In the genomic region with DNA sequence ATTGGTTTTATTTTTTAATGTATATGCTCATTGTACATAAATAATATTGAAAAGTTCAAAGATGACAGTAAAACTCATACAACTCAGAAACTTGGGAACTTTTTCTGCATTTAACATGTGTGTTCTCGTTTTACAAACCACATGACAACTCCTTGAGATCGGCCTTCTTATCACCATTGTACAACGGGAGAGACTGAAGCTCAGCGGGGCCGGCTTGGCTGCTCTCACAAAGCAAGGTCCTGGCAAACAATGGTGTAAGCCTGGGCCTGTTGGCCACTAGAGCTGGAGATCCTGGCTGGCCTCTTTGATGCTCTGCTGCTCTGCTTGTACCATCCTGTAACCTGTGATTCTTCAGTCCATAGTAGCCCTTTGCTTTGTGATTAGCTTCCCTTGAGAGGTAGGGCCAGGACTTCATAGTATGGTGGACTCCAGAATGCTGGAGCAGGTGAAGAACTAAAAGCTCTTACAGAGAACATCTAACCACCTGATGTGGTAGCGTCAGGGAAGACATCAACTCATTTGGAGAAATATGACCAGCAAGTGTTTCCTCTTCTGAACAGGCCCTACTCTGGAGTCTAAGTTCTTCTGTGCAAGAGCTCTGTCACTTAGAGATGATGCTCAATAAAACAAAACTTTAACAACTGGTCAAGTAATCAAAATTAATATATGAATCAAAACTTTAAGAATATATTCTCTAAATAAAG, we compare ENCODE assay signal across 19 cellular contexts.
DNase-seq lines count a peak whose midpoint lies in the region; ATAC-seq, FAIRE-seq and TF ChIP-seq lines count a peak whose summit lies in the region.
"Had no signal": no experiment of that assay in that cellular context is flagged by ENCODE, and none has a peak within 500 bp of the region (broad histone marks: within the 10 kb centered on the region; RNA-seq: fewer than 3 reads in every experiment).

No MANE protein-coding gene starts in this region.

- CTCF ChIA-PET in activated naive CD4-positive, alpha-beta T cell treated with anti-CD3 and anti-CD28 coated beads for 36 hours (lab: Charles Lee), result interaction anchor here (0.5 to 4.2 kb wide), 6 partner anchors 7 to 1467 kb away, joined by 3 to 26 read pairs (median 4); a partner anchor contains a TSS
- CTCF ChIA-PET in activated CD4-positive, alpha-beta memory T cell treated with anti-CD3 and anti-CD28 coated beads for 36 hours (lab: Charles Lee), result interaction anchor here (0.6 to 8.0 kb wide), 8 partner anchors 9 to 121 kb away, joined by 3 to 72 read pairs (median 4); no protein-coding TSS in a partner anchor
- CTCF ChIA-PET in endothelial cell of umbilical vein (lab: Charles Lee), result interaction anchor here (0.9 to 2.1 kb wide), 13 partner anchors 9 to 393 kb away, joined by 3 to 24 read pairs (median 6); partner anchors contain the start of gene LSM11

- H3K36me3 Mint-ChIP-seq in activated naive CD4-positive, alpha-beta T cell treated with anti-CD3 and anti-CD28 coated beads for 36 hours (ENCODE audit: low read depth), result peaks cover 45% of the 10 kb centered on the region
- H3K36me3 Mint-ChIP-seq in activated CD4-positive, alpha-beta memory T cell treated with anti-CD3 and anti-CD28 coated beads for 36 hours, result peaks cover 56% of the 10 kb centered on the region

- peak overlapping the region; percentile 86 for H3K27ac Mint-ChIP-seq in activated naive CD4-positive, alpha-beta T cell treated with anti-CD3 and anti-CD28 coated beads for 36 hours
- H3K27ac Mint-ChIP-seq in activated CD4-positive, alpha-beta memory T cell treated with anti-CD3 and anti-CD28 coated beads for 36 hours, result peak overlapping the region; percentile 95

- H3K4me3 Mint-ChIP-seq in activated naive CD4-positive, alpha-beta T cell treated with anti-CD3 and anti-CD28 coated beads for 36 hours, result no peak overlapping the region
- H3K4me3 Mint-ChIP-seq in activated CD4-positive, alpha-beta memory T cell treated with anti-CD3 and anti-CD28 coated beads for 36 hours, result peak overlapping the region; percentile 50

- H2BK120ac ChIP-seq in neuronal stem cell (ENCODE audit: low read depth, low read length), result no peak overlapping the region

- no peak overlapping the region for H3K18ac ChIP-seq in neuronal stem cell (ENCODE audit: low read length)

- no peak for FAIRE-seq in endothelial cell of umbilical vein (lab: Jason Lieb, UNC)
- FAIRE-seq: endometrium had no signal

- no peak overlapping the region for H3K23ac ChIP-seq in neuronal stem cell (ENCODE audit: low read depth, low read length, poor library complexity)

- H3K36me3 ChIP-seq in endothelial cell of umbilical vein (ENCODE audit: control insufficient read depth in 2 of 2, extremely low read depth in 1 of 2, insufficient read depth in 2 of 2, low read length in 2 of 2), result no peaks in the 10 kb centered on the region
- peaks cover 5 to 58% of the 10 kb centered on the region in 2 donors for H3K36me3 ChIP-seq in neuronal stem cell (replicated peaks in 1 of 2; ENCODE audit: control insufficient read depth in 2 of 2, insufficient read depth in 2 of 2, low read length in 2 of 2)
- H3K36me3 ChIP-seq: gastrocnemius medialis, sigmoid colon had no signal

- H3K79me1 ChIP-seq in neuronal stem cell (ENCODE audit: low read depth, low read length), result no peaks in the 10 kb centered on the region

- peak overlapping the region in 1 of 3 experiments; percentile 22 for H3K4me3 ChIP-seq in endothelial cell of umbilical vein (replicated peaks in 1 of 3; ENCODE audit: insufficient read depth in 1 of 3, low read depth in 1 of 3, low read length in 3 of 3)
- no peak overlapping the region for H3K4me3 ChIP-seq in neuronal stem cell (ENCODE audit: low read length in 2 of 2)
- H3K4me3 ChIP-seq: ascending aorta, gastrocnemius medialis, sigmoid colon, testis had no signal

- H3K4me1 Mint-ChIP-seq in activated naive CD4-positive, alpha-beta T cell treated with anti-CD3 and anti-CD28 coated beads for 36 hours (ENCODE audit: low read depth), result peaks cover 49% of the 10 kb centered on the region
- H3K4me1 Mint-ChIP-seq in activated CD4-positive, alpha-beta memory T cell treated with anti-CD3 and anti-CD28 coated beads for 36 hours (ENCODE audit: low read depth), result peaks cover 61% of the 10 kb centered on the region

- peak; percentile 9 for ATAC-seq in stimulated activated naive CD8-positive, alpha-beta T cell treated with anti-CD3 and anti-CD28 coated beads, Interleukin-15, Interleukin-2, amounts not matched to agents 100 U/mL and 50 U/mL, for 24 hours
- no peak for ATAC-seq in HG03354 (IDR thresholded peaks at IDR 0.05; ENCODE audit: poor library complexity, severe bottlenecking, unreplicated experiment)
- ATAC-seq: gastrocnemius medialis, left colon had no signal

- no peaks in the 10 kb centered on the region for H3K79me2 ChIP-seq in endothelial cell of umbilical vein (ENCODE audit: control insufficient read depth, insufficient read depth, low read length)

- no peak overlapping the region for H2BK15ac ChIP-seq in neuronal stem cell (ENCODE audit: low read length)

- H2AFZ ChIP-seq in endothelial cell of umbilical vein (ENCODE audit: low read depth, low read length), result peak overlapping the region; percentile 7
- H2AFZ ChIP-seq in neuronal stem cell (ENCODE audit: low read length), result no peak overlapping the region

- H4K8ac ChIP-seq in neuronal stem cell (ENCODE audit: low read depth, low read length), result no peak overlapping the region

- dilution Hi-C loops in endothelial cell of umbilical vein (cut with MboI; ENCODE audit: extremely low pct_ligation_motif_present, low sequenced_read_pairs), result no loop called here

- H3K9ac ChIP-seq in endothelial cell of umbilical vein (replicated peaks; ENCODE audit: extremely low read depth, insufficient read depth, low read length), result no peak overlapping the region
- H3K9ac ChIP-seq in neuronal stem cell (ENCODE audit: low read depth, low read length, poor library complexity), result no peak overlapping the region

- no peaks in the 10 kb centered on the region for H3K27me3 ChIP-seq in endothelial cell of umbilical vein (ENCODE audit: control insufficient read depth in 2 of 2, insufficient read depth in 2 of 2, low read length in 2 of 2)
- no peaks in the 10 kb centered on the region for H3K27me3 ChIP-seq in neuronal stem cell (ENCODE audit: control insufficient read depth in 3 of 3, insufficient read depth in 3 of 3, low read depth in 1 of 3, low read length in 3 of 3)
- H3K27me3 ChIP-seq: ascending aorta, gastrocnemius medialis, sigmoid colon, testis had no signal

- H3K9me3 ChIP-seq in endothelial cell of umbilical vein (replicated peaks; ENCODE audit: control insufficient read depth, insufficient read depth, low read length) (no peaks in the 10 kb centered on the region), neuronal stem cell (replicated peaks in 1 of 2; ENCODE audit: control insufficient read depth in 2 of 2, insufficient read depth in 1 of 2, low read depth in 1 of 2, low read length in 2 of 2) (peaks cover 0 to 2% of the 10 kb centered on the region in 2 donors)
- H3K9me3 ChIP-seq: ascending aorta, gastrocnemius medialis, sigmoid colon, testis had no signal

- TF ChIP-seq POLR2A in endothelial cell of umbilical vein (IDR thresholded peaks at IDR 0.05; ENCODE audit: low read depth, low read length), result no peak

- H3K4me1 ChIP-seq in endothelial cell of umbilical vein (ENCODE audit: control insufficient read depth, extremely low read depth, insufficient read depth, low read length) (peaks cover 13% of the 10 kb centered on the region), neuronal stem cell (ENCODE audit: control insufficient read depth in 2 of 2, insufficient read depth in 1 of 2, low read depth in 1 of 2, low read length in 2 of 2) (no peaks in the 10 kb centered on the region)
- H3K4me1 ChIP-seq: ascending aorta, gastrocnemius medialis, testis had no signal

- POLR2A ChIA-PET in activated CD4-positive, alpha-beta memory T cell treated with anti-CD3 and anti-CD28 coated beads for 36 hours (lab: Charles Lee), result interaction anchor here (0.6 to 2.1 kb wide), 10 partner anchors 9 to 379 kb away, joined by 3 to 13 read pairs (median 4); partner anchors contain the start of genes MED7 and THG1L
- POLR2A ChIA-PET in endothelial cell of umbilical vein (lab: Charles Lee), result interaction anchor here (1.0 to 1.3 kb wide), 2 partner anchors 10 to 23 kb away, joined by 3 to 8 read pairs; no protein-coding TSS in a partner anchor

- H3K27ac ChIP-seq in endothelial cell of umbilical vein (ENCODE audit: insufficient read depth, low read depth, low read length), result peak overlapping the region; percentile 38
- H3K27ac ChIP-seq in neuronal stem cell (replicated peaks; ENCODE audit: low read length), result no peak overlapping the region
- H3K27ac ChIP-seq: ascending aorta, gastrocnemius medialis, sigmoid colon, testis had no signal

- no CpG with 5 or more reads among the region's 6 CpGs for WGBS in neuronal stem cell (ENCODE audit: extremely low coverage in 2 of 2, insufficient read length in 2 of 2, insufficient replicate concordance in 1 of 2), 2 donors

- no peaks in the 10 kb centered on the region for H4K20me1 ChIP-seq in endothelial cell of umbilical vein (replicated peaks; ENCODE audit: control insufficient read depth, extremely low read depth, insufficient read depth, low read length)

- no peak overlapping the region for H4K91ac ChIP-seq in neuronal stem cell (ENCODE audit: low read depth, low read length, poor library complexity)

- H3K9me3 Mint-ChIP-seq in activated naive CD4-positive, alpha-beta T cell treated with anti-CD3 and anti-CD28 coated beads for 36 hours, result no peaks in the 10 kb centered on the region
- peaks cover 3% of the 10 kb centered on the region for H3K9me3 Mint-ChIP-seq in activated CD4-positive, alpha-beta memory T cell treated with anti-CD3 and anti-CD28 coated beads for 36 hours

- H3K27me3 Mint-ChIP-seq in activated naive CD4-positive, alpha-beta T cell treated with anti-CD3 and anti-CD28 coated beads for 36 hours (ENCODE audit: low read depth), result no peaks in the 10 kb centered on the region
- H3K27me3 Mint-ChIP-seq in activated CD4-positive, alpha-beta memory T cell treated with anti-CD3 and anti-CD28 coated beads for 36 hours, result no peaks in the 10 kb centered on the region

- H2BK5ac ChIP-seq in neuronal stem cell (ENCODE audit: low read length), result no peak overlapping the region

- H3K14ac ChIP-seq in neuronal stem cell (ENCODE audit: low read length), result no peak overlapping the region

- no peaks in the 10 kb centered on the region for H3K9me1 ChIP-seq in endothelial cell of umbilical vein (replicated peaks; ENCODE audit: control insufficient read depth, extremely low read depth, insufficient read depth, low read length)

- DNase-seq in activated naive CD4-positive, alpha-beta T cell treated with anti-CD3 and anti-CD28 coated beads for 36 hours, result no peak
- no peak for DNase-seq in activated naive CD4-positive, alpha-beta T cell treated with anti-CD3 and anti-CD28 coated beads, Interleukin-2, amount 50 U/mL, for 16 hours
- no peak for DNase-seq in activated CD4-positive, alpha-beta memory T cell treated with anti-CD3 and anti-CD28 coated beads for 36 hours
- DNase-seq in endothelial cell of umbilical vein (ENCODE audit: low read depth, low spot score) (peak; percentile 84), neuronal stem cell (ENCODE audit: low spot score) (no peak), midbrain (lab: John Stamatoyannopoulos, UW) (no peak)
- DNase-seq in stimulated activated naive CD8-positive, alpha-beta T cell treated with anti-CD3 and anti-CD28 coated beads, Interleukin-15, Interleukin-2, amounts not matched to agents 100 U/mL and 50 U/mL, for 24 hours, result no peak
- DNase-seq: gastrocnemius medialis; H7; left colon; NCI-H1436 treated with DMSO at 0.1 percent for 48 hours; NCI-H226; NK-92 treated with Interleukin-12 subunit alpha and Interleukin-12 subunit beta, amount 100 ng/mL, for 24 hours; sigmoid colon; stimulated activated CD4-positive, alpha-beta T cell treated with anti-CD3 and anti-CD28 coated beads, Interleukin-2, amount 100 ng/mL, for 24 hours; testis had no signal

- no peak overlapping the region for H2BK12ac ChIP-seq in neuronal stem cell (ENCODE audit: low read length)

- no peak for TF ChIP-seq CTCF in endothelial cell of umbilical vein (IDR thresholded peaks at IDR 0.05; ENCODE audit: extremely low read depth in 1 of 2, insufficient read depth in 1 of 2, low read depth in 1 of 2, low read length in 2 of 2)

- no peak overlapping the region for H2AK5ac ChIP-seq in neuronal stem cell (ENCODE audit: low read depth, low read length)

- BruUV-seq in endothelial cell of umbilical vein (replicated peaks; lab: Mats Ljungman, UMichigan), result no TSS peak

- H3K4ac ChIP-seq in neuronal stem cell (ENCODE audit: low read length), result no peak overlapping the region

- intact Hi-C loops in activated naive CD4-positive, alpha-beta T cell treated with anti-CD3 and anti-CD28 coated beads for 36 hours (cut with micrococcal nuclease), result loop anchor here (1.0 to 5.0 kb wide), 7 partner anchors 21 to 429 kb away; partner anchors contain the start of gene THG1L
- intact Hi-C loops in activated CD4-positive, alpha-beta memory T cell treated with anti-CD3 and anti-CD28 coated beads for 36 hours (cut with micrococcal nuclease), result loop anchor here (1.0 to 5.0 kb wide), 12 partner anchors 39 to 506 kb away; partner anchors contain the start of genes CLINT1, ITK and THG1L
- intact Hi-C loops in endothelial cell of umbilical vein (cut with micrococcal nuclease), result loop anchor here (1.0 kb wide), 2 partner anchors 11 to 34 kb away; no protein-coding TSS in a partner anchor

- H3K4me2 ChIP-seq in endothelial cell of umbilical vein (ENCODE audit: insufficient read depth, low read length) (peak overlapping the region; percentile 49), neuronal stem cell (ENCODE audit: insufficient read depth, low read length, poor library complexity, severe bottlenecking) (no peak overlapping the region)
